ENCODE assay signal across 20 cellular contexts in the genomic region with DNA sequence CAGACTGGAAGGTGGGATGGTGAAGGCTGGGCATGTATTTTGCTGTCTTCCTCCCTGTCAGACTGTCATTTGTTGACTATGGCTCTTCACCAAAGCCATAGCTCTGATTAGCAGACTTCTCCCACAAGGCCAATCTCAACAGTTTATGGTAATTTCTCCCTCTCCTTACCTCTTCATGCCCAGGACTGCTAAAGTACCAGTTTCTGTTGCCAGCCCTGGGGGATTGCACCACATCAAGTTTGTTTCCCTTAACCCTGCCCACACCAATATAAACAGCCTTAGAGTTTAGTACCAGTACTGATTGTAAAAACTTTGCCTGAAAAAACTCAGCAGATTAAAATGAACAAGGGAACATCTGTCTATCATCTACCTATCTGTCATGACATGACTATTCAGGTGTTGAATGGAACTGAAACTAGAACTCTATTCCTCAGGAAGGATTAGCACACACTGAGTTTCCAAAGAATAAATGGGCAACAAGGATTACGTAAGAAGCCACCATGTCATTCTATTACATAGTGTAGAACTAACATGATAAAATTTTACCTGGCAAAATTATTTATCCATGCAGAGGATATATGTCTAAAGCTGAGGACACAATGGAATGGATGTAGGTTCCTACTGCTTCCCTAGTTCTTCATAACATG.
"Had no signal": no experiment of that assay in that cellular context is flagged by ENCODE, and none has a peak within 500 bp of the region (broad histone marks: within the 10 kb centered on the region; RNA-seq: fewer than 3 reads in every experiment).

No MANE protein-coding gene starts in this region.

- H3K27ac ChIP-seq: gastroesophageal sphincter, heart right ventricle, left ventricle myocardium inferior, pancreas, thoracic aorta had no signal

- DNase-seq: activated CD4-positive, alpha-beta memory T cell treated with anti-CD3 and anti-CD28 coated beads for 36 hours; activated CD4-positive, alpha-beta T cell treated with anti-CD3 and anti-CD28 coated beads for 4 hours; activated naive CD8-positive, alpha-beta T cell treated with anti-CD3 and anti-CD28 coated beads for 36 hours; activated T-cell treated with anti-CD3 and anti-CD28 coated beads for 4 hours; amniotic stem cell; erythroblast; heart right ventricle; left ventricle myocardium inferior; mesenchymal stem cell; mucosa of descending colon; naive B cell; pancreas; stimulated activated CD4-positive, alpha-beta T cell treated with anti-CD3 and anti-CD28 coated beads, Interleukin-4, amount 100 ng/mL, for 4 hours; stimulated activated naive B cell treated with anti-CD40 and anti-IgM and Interleukin-4, amounts not matched to agents 10 μg/mL and 1 μg/mL and 100 μg/mL, for 72 hours; SW 1271 had no signal

- ATAC-seq: gastroesophageal sphincter; heart right ventricle; mucosa of descending colon; pancreas; stimulated activated naive B cell treated with anti-CD40 and anti-IgM and Interleukin-4, amounts not matched to agents 10 μg/mL and 1 μg/mL and 100 μg/mL, for 72 hours; WTC11 had no signal

- H3K36me3 ChIP-seq: pancreas had no signal

- H3K27me3 Mint-ChIP-seq: activated CD4-positive, alpha-beta memory T cell treated with anti-CD3 and anti-CD28 coated beads for 36 hours; activated naive CD8-positive, alpha-beta T cell treated with anti-CD3 and anti-CD28 coated beads for 36 hours; naive B cell; stimulated activated naive B cell treated with anti-CD40 and anti-IgM and Interleukin-4, amounts not matched to agents 10 μg/mL and 1 μg/mL and 100 μg/mL, for 72 hours had no signal

- H3K4me3 Mint-ChIP-seq: activated CD4-positive, alpha-beta memory T cell treated with anti-CD3 and anti-CD28 coated beads for 36 hours; activated naive CD8-positive, alpha-beta T cell treated with anti-CD3 and anti-CD28 coated beads for 36 hours; activated T-helper 1 cell treated with anti-CD3 and anti-CD28 coated beads, Interleukin-12 subunit alpha, Interleukin-12 subunit beta, Interleukin-2, Interleukin-4 antibody, amounts not matched to agents 30 ng/mL and 10 ng/mL and 1 ng/mL, durations not matched to agents 14 hours and 24 hours and 36 hours; naive B cell; stimulated activated naive B cell treated with anti-CD40 and anti-IgM and Interleukin-4, amounts not matched to agents 10 μg/mL and 1 μg/mL and 100 μg/mL, for 72 hours; WTC11 had no signal

- H3K4me1 Mint-ChIP-seq: WTC11 had no signal

- H3K4me3 ChIP-seq: gastroesophageal sphincter, heart right ventricle, left ventricle myocardium inferior, mucosa of descending colon, pancreas, thoracic aorta had no signal

- H3K27ac Mint-ChIP-seq: activated CD4-positive, alpha-beta memory T cell treated with anti-CD3 and anti-CD28 coated beads for 36 hours; activated naive CD8-positive, alpha-beta T cell treated with anti-CD3 and anti-CD28 coated beads for 36 hours; activated T-helper 1 cell treated with anti-CD3 and anti-CD28 coated beads, Interleukin-12 subunit alpha, Interleukin-12 subunit beta, Interleukin-2, Interleukin-4 antibody, amounts not matched to agents 30 ng/mL and 10 ng/mL and 1 ng/mL, durations not matched to agents 14 hours and 24 hours and 36 hours; naive B cell; stimulated activated naive B cell treated with anti-CD40 and anti-IgM and Interleukin-4, amounts not matched to agents 10 μg/mL and 1 μg/mL and 100 μg/mL, for 72 hours; WTC11 had no signal

- H3K9me3 Mint-ChIP-seq: activated CD4-positive, alpha-beta memory T cell treated with anti-CD3 and anti-CD28 coated beads for 36 hours; activated naive CD8-positive, alpha-beta T cell treated with anti-CD3 and anti-CD28 coated beads for 36 hours; activated T-helper 1 cell treated with anti-CD3 and anti-CD28 coated beads, Interleukin-12 subunit alpha, Interleukin-12 subunit beta, Interleukin-2, Interleukin-4 antibody, amounts not matched to agents 30 ng/mL and 10 ng/mL and 1 ng/mL, durations not matched to agents 14 hours and 24 hours and 36 hours; naive B cell; stimulated activated naive B cell treated with anti-CD40 and anti-IgM and Interleukin-4, amounts not matched to agents 10 μg/mL and 1 μg/mL and 100 μg/mL, for 72 hours; WTC11 had no signal

- FAIRE-seq: pancreas, TTC549 had no signal

- H3K27me3 ChIP-seq: gastroesophageal sphincter, heart right ventricle, pancreas had no signal

- H3K9me3 ChIP-seq: gastroesophageal sphincter, heart right ventricle, left ventricle myocardium inferior, mucosa of descending colon, pancreas, thoracic aorta had no signal
